In genomic region chr16:54846761-54847160, GRCh38 we compare ENCODE assay signal across 18 cellular contexts.
A peak's percentile ranks its signal among the peaks of the same experiment; 100 is the strongest.
DNase-seq lines count a peak whose midpoint lies in the region; ATAC-seq, FAIRE-seq and TF ChIP-seq lines count a peak whose summit lies in the region.
"Had no signal": no experiment of that assay in that cellular context is flagged by ENCODE, and none has a peak within 500 bp of the region (broad histone marks: within the 10 kb centered on the region; RNA-seq: fewer than 3 reads in every experiment).

No MANE protein-coding gene starts in this region.

- H3K36me3 ChIP-seq in kidney (ENCODE audit: control insufficient read depth in 1 of 2, insufficient read depth in 2 of 2, low read length in 2 of 2) (no peaks in the 10 kb centered on the region), testis (ENCODE audit: low read depth, missing control alignments) (no peaks in the 10 kb centered on the region)
- H3K36me3 ChIP-seq: colonic mucosa, esophagus muscularis mucosa, neural progenitor cell, right lobe of liver had no signal

- no peak overlapping the region for H3K27ac ChIP-seq in kidney (ENCODE audit: low read depth in 2 of 2, low read length in 2 of 2)
- H3K27ac ChIP-seq in testis = no peak overlapping the region
- H3K27ac ChIP-seq: colonic mucosa, esophagus muscularis mucosa, neural progenitor cell, right lobe of liver had no signal

- H3K36me3 Mint-ChIP-seq in activated CD4-positive, alpha-beta T cell treated with anti-CD3 and anti-CD28 coated beads, Interleukin-2, amount 10 ng/mL, durations not matched to agents 7 days and 5 days (ENCODE audit: low read depth) = no peaks in the 10 kb centered on the region

- H3K4me1 ChIP-seq in kidney (ENCODE audit: control insufficient read depth in 1 of 2, insufficient read depth in 1 of 2, low read depth in 1 of 2, low read length in 2 of 2) = no peaks in the 10 kb centered on the region
- H3K4me1 ChIP-seq in testis = no peaks in the 10 kb centered on the region
- H3K4me1 ChIP-seq: colonic mucosa, esophagus muscularis mucosa, neural progenitor cell had no signal

- no peak overlapping the region for H3K27ac Mint-ChIP-seq in activated CD4-positive, alpha-beta T cell treated with anti-CD3 and anti-CD28 coated beads, Interleukin-2, amount 10 ng/mL, durations not matched to agents 7 days and 5 days
- H3K27ac Mint-ChIP-seq: activated CD8-positive, alpha-beta T cell treated with anti-CD3 and anti-CD28 coated beads, Interleukin-2, amount 10 ng/mL, durations not matched to agents 7 days and 5 days; IgD-negative memory B cell; neural progenitor cell had no signal

- ATAC-seq in left ventricle myocardium superior (peak; percentile 61), Right ventricle myocardium superior (ENCODE audit: poor library complexity) (no peak), GM18511 (IDR thresholded peaks at IDR 0.05; ENCODE audit: unreplicated experiment) (no peak)
- ATAC-seq: activated CD8-positive, alpha-beta T cell treated with anti-CD3 and anti-CD28 coated beads, Interleukin-2, amount 10 ng/mL, durations not matched to agents 7 days and 5 days had no signal

- no peak for TF ChIP-seq POLR2A in testis (IDR thresholded peaks at IDR 0.05)

- peaks cover 2 to 4% of the 10 kb centered on the region in 2 donors for H3K9me3 ChIP-seq in kidney (ENCODE audit: control insufficient read depth in 1 of 2, low read length in 2 of 2)
- no peaks in the 10 kb centered on the region for H3K9me3 ChIP-seq in testis
- H3K9me3 ChIP-seq: colonic mucosa had no signal

- FAIRE-seq in kidney (lab: Jason Lieb, UNC) = no peak

- POLR2A ChIA-PET in activated CD4-positive, alpha-beta T cell treated with anti-CD3 and anti-CD28 coated beads, Interleukin-2, amount 10 ng/mL, durations not matched to agents 7 days and 5 days (lab: Charles Lee) = no interaction called here

- no peak overlapping the region for H3K4me3 Mint-ChIP-seq in activated CD4-positive, alpha-beta T cell treated with anti-CD3 and anti-CD28 coated beads, Interleukin-2, amount 10 ng/mL, durations not matched to agents 7 days and 5 days
- H3K4me3 Mint-ChIP-seq: activated CD8-positive, alpha-beta T cell treated with anti-CD3 and anti-CD28 coated beads, Interleukin-2, amount 10 ng/mL, durations not matched to agents 7 days and 5 days; IgD-negative memory B cell; neural progenitor cell had no signal

- H3K4me1 Mint-ChIP-seq in activated CD4-positive, alpha-beta T cell treated with anti-CD3 and anti-CD28 coated beads, Interleukin-2, amount 10 ng/mL, durations not matched to agents 7 days and 5 days = peaks cover 2% of the 10 kb centered on the region
- H3K4me1 Mint-ChIP-seq: IgD-negative memory B cell had no signal

- TF ChIP-seq CTCF in kidney (IDR thresholded peaks at IDR 0.05; ENCODE audit: borderline replicate concordance, extremely low read depth, insufficient read depth) = no peak
- TF ChIP-seq CTCF in testis (IDR thresholded peaks at IDR 0.05) = no peak

- no peaks in the 10 kb centered on the region for H3K27me3 Mint-ChIP-seq in activated CD4-positive, alpha-beta T cell treated with anti-CD3 and anti-CD28 coated beads, Interleukin-2, amount 10 ng/mL, durations not matched to agents 7 days and 5 days
- H3K27me3 Mint-ChIP-seq: IgD-negative memory B cell had no signal

- H3K27me3 ChIP-seq in testis = no peaks in the 10 kb centered on the region
- H3K27me3 ChIP-seq: colonic mucosa, neural progenitor cell, right lobe of liver had no signal

- CTCF ChIA-PET in activated CD4-positive, alpha-beta T cell treated with anti-CD3 and anti-CD28 coated beads, Interleukin-2, amount 10 ng/mL, durations not matched to agents 7 days and 5 days (lab: Charles Lee) = no interaction called here

- H3K4me3 ChIP-seq in kidney (ENCODE audit: low read length in 2 of 2) (no peak overlapping the region), testis (no peak overlapping the region)
- H3K4me3 ChIP-seq: colonic mucosa, esophagus muscularis mucosa, neural progenitor cell, right lobe of liver had no signal

- WGBS in testis, 2 donors = 58 to 72% methylated on average over 4 of the region's 4 CpGs

- H3K9me3 Mint-ChIP-seq in activated CD4-positive, alpha-beta T cell treated with anti-CD3 and anti-CD28 coated beads, Interleukin-2, amount 10 ng/mL, durations not matched to agents 7 days and 5 days = peaks cover 6% of the 10 kb centered on the region

- intact Hi-C loops in left ventricle myocardium superior (cut with micrococcal nuclease) = no loop called here
- intact Hi-C loops in Right ventricle myocardium superior (cut with DNase I) = no loop called here
- intact Hi-C loops in kidney (cut with DNase I) = no loop called here
- intact Hi-C loops in testis (cut with DNase I; ENCODE audit: low total_unique reads) = no loop called here

- H3K9ac ChIP-seq in kidney (ENCODE audit: low read length in 2 of 2) = no peak overlapping the region
- H3K9ac ChIP-seq: neural progenitor cell had no signal

- no peak for DNase-seq in left ventricle myocardium superior
- DNase-seq in Right ventricle myocardium superior = no peak
- peak; percentile 27 to 44 for DNase-seq in SHP77 (lab: John Stamatoyannopoulos, UW)
- DNase-seq in kidney glomerular epithelial cell (lab: John Stamatoyannopoulos, UW) = peak; percentile 53
- DNase-seq in activated CD4-positive, alpha-beta T cell treated with anti-CD3 and anti-CD28 coated beads, Interleukin-2, amount 10 ng/mL, durations not matched to agents 7 days and 5 days = no peak
- no peak for DNase-seq in kidney
- no peak for DNase-seq in testis
- DNase-seq: activated CD8-positive, alpha-beta T cell treated with anti-CD3 and anti-CD28 coated beads, Interleukin-2, amount 10 ng/mL, durations not matched to agents 7 days and 5 days; colonic mucosa; COR-L47; NCI-H187; NCI-H774; right lobe of liver; stimulated activated CD4-positive, alpha-beta T cell treated with anti-CD3 and anti-CD28 coated beads, Interleukin-4, amount 100 ng/mL, for 4 hours had no signal

Comparison
In these comparisons a context has a peak if more than half of its experiments do, and no peak if none do; other contexts are left out.
1. DNase-seq: peak in SHP77 (2 of 2) and kidney glomerular epithelial cell (single experiment); none in left ventricle myocardium superior (single experiment), Right ventricle myocardium superior (single experiment), activated CD4-positive, alpha-beta T cell treated with anti-CD3 and anti-CD28 coated beads, Interleukin-2, amount 10 ng/mL, durations not matched to agents 7 days and 5 days (single experiment), kidney (single experiment) and testis (single experiment).